In genomic region chr11:96144553-96144952, GRCh38 we compare ENCODE assay signal across 17 cellular contexts.
DNase-seq lines count a peak whose midpoint lies in the region; ATAC-seq and TF ChIP-seq lines count a peak whose summit lies in the region.
"Had no signal": no experiment of that assay in that cellular context is flagged by ENCODE, and none has a peak within 500 bp of the region (broad histone marks: within the 10 kb centered on the region; RNA-seq: fewer than 3 reads in every experiment).

No MANE protein-coding gene starts in this region.

- H3K9me3 ChIP-seq in suprapubic skin (no peaks in the 10 kb centered on the region), uterus (no peaks in the 10 kb centered on the region)
- H3K9me3 ChIP-seq: BLaER1 had no signal

- DNase-seq in activated CD4-positive, alpha-beta T cell treated with anti-CD3 and anti-CD28 coated beads for 36 hours: no peak
- DNase-seq in activated CD4-positive, alpha-beta T cell treated with anti-CD3 and anti-CD28 coated beads for 1 hour: no peak
- DNase-seq in neural crest cell (ENCODE audit: low read depth, low spot score) (no peak), suprapubic skin (ENCODE audit: low spot score in 2 of 2) (no peak), NCI-H526 (lab: John Stamatoyannopoulos, UW) (no peak), uterus (no peak), epidermal melanocyte (ENCODE audit: insufficient read length, low spot score) (no peak)
- DNase-seq: 8988T, GDM1, H7, NCI-H1092, NCI-H146, NCI-H2107, NCI-H526 treated with DMSO at 0.1 percent for 48 hours, SHP77 treated with DMSO at 0.1 percent for 48 hours had no signal

- no peaks in the 10 kb centered on the region for H3K27me3 ChIP-seq in suprapubic skin
- no peaks in the 10 kb centered on the region for H3K27me3 ChIP-seq in uterus
- H3K27me3 ChIP-seq: BLaER1 had no signal

- H3K36me3 Mint-ChIP-seq in activated CD4-positive, alpha-beta T cell treated with anti-CD3 and anti-CD28 coated beads for 36 hours (ENCODE audit: low read depth): peaks cover 23% of the 10 kb centered on the region
- no peaks in the 10 kb centered on the region for H3K36me3 Mint-ChIP-seq in neural crest cell (ENCODE audit: low read depth)

- H3K4me3 Mint-ChIP-seq in activated CD4-positive, alpha-beta T cell treated with anti-CD3 and anti-CD28 coated beads for 36 hours: no peak overlapping the region
- H3K4me3 Mint-ChIP-seq in neural crest cell: no peak overlapping the region

- TF ChIP-seq POLR2A in suprapubic skin (IDR thresholded peaks at IDR 0.05): no peak
- TF ChIP-seq POLR2A in uterus (IDR thresholded peaks at IDR 0.05): no peak

- intact Hi-C loops in activated CD4-positive, alpha-beta T cell treated with anti-CD3 and anti-CD28 coated beads for 36 hours (cut with DNase I, micrococcal nuclease): no loop called here
- intact Hi-C loops in uterus (cut with DNase I; ENCODE audit: low total_unique reads): no loop called here

- POLR2A ChIA-PET in activated CD4-positive, alpha-beta T cell treated with anti-CD3 and anti-CD28 coated beads for 36 hours (lab: Charles Lee): no interaction called here

- H3K9me3 Mint-ChIP-seq in activated CD4-positive, alpha-beta T cell treated with anti-CD3 and anti-CD28 coated beads for 36 hours (ENCODE audit: low read depth): no peaks in the 10 kb centered on the region
- no peaks in the 10 kb centered on the region for H3K9me3 Mint-ChIP-seq in neural crest cell

- CTCF ChIA-PET in activated CD4-positive, alpha-beta T cell treated with anti-CD3 and anti-CD28 coated beads for 36 hours (lab: Charles Lee): interaction anchor here (0.6 to 1.0 kb wide), 4 partner anchors 10 to 320 kb away, joined by 3 to 5 read pairs (median 3); no protein-coding TSS in a partner anchor

- TF ChIP-seq EP300 in suprapubic skin (IDR thresholded peaks at IDR 0.05): no peak

- 48% methylated on average over 2 of the region's 2 CpGs for WGBS in suprapubic skin

- no peaks in the 10 kb centered on the region for H3K27me3 Mint-ChIP-seq in activated CD4-positive, alpha-beta T cell treated with anti-CD3 and anti-CD28 coated beads for 36 hours
- H3K27me3 Mint-ChIP-seq in neural crest cell (ENCODE audit: low read depth): no peaks in the 10 kb centered on the region

- H3K27ac ChIP-seq in VCaP: peak overlapping the region; percentile 84
- peak overlapping the region; percentile 43 for H3K27ac ChIP-seq in suprapubic skin
- peak overlapping the region in 1 of 2 donors; percentile 26 for H3K27ac ChIP-seq in uterus
- H3K27ac ChIP-seq: BLaER1 had no signal

- H3K4me1 ChIP-seq in suprapubic skin (peaks cover 56% of the 10 kb centered on the region), uterus (peaks cover 0 to 6% of the 10 kb centered on the region in 2 donors)
- H3K4me1 ChIP-seq: BLaER1 had no signal

- H3K4me1 Mint-ChIP-seq in activated CD4-positive, alpha-beta T cell treated with anti-CD3 and anti-CD28 coated beads for 36 hours: peaks cover 71% of the 10 kb centered on the region
- H3K4me1 Mint-ChIP-seq in neural crest cell: peaks cover 76% of the 10 kb centered on the region

- peak overlapping the region; percentile 52 for H3K27ac Mint-ChIP-seq in activated CD4-positive, alpha-beta T cell treated with anti-CD3 and anti-CD28 coated beads for 36 hours
- H3K27ac Mint-ChIP-seq in neural crest cell (ENCODE audit: unreplicated experiment): peak overlapping the region; percentile 70

- TF ChIP-seq CTCF in VCaP (conservative IDR thresholded peaks at IDR 0.05): no peak
- TF ChIP-seq CTCF in neural crest cell (conservative IDR thresholded peaks at IDR 0.05): no peak
- TF ChIP-seq CTCF in suprapubic skin (IDR thresholded peaks at IDR 0.05): no peak
- TF ChIP-seq CTCF in uterus (IDR thresholded peaks at IDR 0.05): no peak

- H3K36me3 ChIP-seq in suprapubic skin (no peaks in the 10 kb centered on the region), uterus (no peaks in the 10 kb centered on the region)
- H3K36me3 ChIP-seq: BLaER1 had no signal

- no peak for ATAC-seq in activated CD4-positive, alpha-beta T cell treated with anti-CD3 and anti-CD28 coated beads for 36 hours

- H3K4me3 ChIP-seq in suprapubic skin: no peak overlapping the region
- H3K4me3 ChIP-seq in uterus: no peak overlapping the region
- H3K4me3 ChIP-seq: BLaER1 had no signal
